ENCODE assay signal across 25 cellular contexts in the genomic region with DNA sequence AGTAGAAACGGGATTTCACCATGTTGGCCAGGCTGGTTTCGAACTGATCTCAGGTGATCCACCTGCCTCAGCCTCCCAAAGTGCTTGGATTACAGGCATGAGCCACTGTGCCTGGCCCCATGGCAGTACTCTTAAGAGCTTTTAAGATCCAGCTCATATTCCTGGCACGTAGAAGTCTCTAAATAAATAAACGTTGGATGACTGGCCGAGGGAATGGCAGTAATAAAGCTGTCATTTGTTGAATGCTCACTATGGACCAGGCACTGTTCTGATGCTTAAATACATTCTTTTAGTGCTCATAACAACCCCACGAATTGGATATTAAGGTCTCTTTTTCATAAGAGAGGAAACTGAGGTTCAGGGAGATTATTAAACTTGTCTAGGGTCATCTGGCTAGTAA.
"Had no signal": no experiment of that assay in that cellular context is flagged by ENCODE, and none has a peak within 500 bp of the region (broad histone marks: within the 10 kb centered on the region; RNA-seq: fewer than 3 reads in every experiment).

No MANE protein-coding gene starts in this region.

- H3K4me3 ChIP-seq: SK-N-MC had no signal

- H3K27me3 Mint-ChIP-seq: activated CD4-positive, alpha-beta T cell treated with anti-CD3 and anti-CD28 coated beads, Interleukin-2, amount 10 ng/mL, durations not matched to agents 7 days and 5 days; central memory CD8-positive, alpha-beta T cell; T-cell had no signal

- H3K9me3 Mint-ChIP-seq: activated CD4-positive, alpha-beta T cell treated with anti-CD3 and anti-CD28 coated beads, Interleukin-2, amount 10 ng/mL, durations not matched to agents 7 days and 5 days; activated naive CD4-positive, alpha-beta T cell treated with anti-CD3 and anti-CD28 coated beads, Interleukin-2, amount 50 U/mL, for 72 hours; brain; central memory CD8-positive, alpha-beta T cell; T-cell had no signal

- ATAC-seq: activated CD8-positive, alpha-beta T cell treated with anti-CD3 and anti-CD28 coated beads, Interleukin-2, amount 10 ng/mL, durations not matched to agents 7 days and 5 days; activated naive CD4-positive, alpha-beta T cell treated with anti-CD3 and anti-CD28 coated beads, Interleukin-2, amount 50 U/mL, for 72 hours; Panc1; Right ventricle myocardium inferior; T-cell had no signal

- DNase-seq: activated CD4-positive, alpha-beta T cell treated with anti-CD3 and anti-CD28 coated beads, Interleukin-2, amount 10 ng/mL, durations not matched to agents 7 days and 5 days; activated CD4-positive, CD25-positive, alpha-beta regulatory T cell; activated CD8-positive, alpha-beta memory T cell treated with anti-CD3 and anti-CD28 coated beads, Interleukin-2, amount 50 U/mL, for 48 hours; activated CD8-positive, alpha-beta T cell treated with anti-CD3 and anti-CD28 coated beads, Interleukin-2, amount 10 ng/mL, durations not matched to agents 7 days and 5 days; activated T-cell treated with anti-CD3 and anti-CD28 coated beads, Interleukin-2, amount 50 U/mL, for 1 hour; amygdala; MV-4-11; NCI-H1092 treated with DMSO at 0.1 percent for 48 hours; NCI-H1417 treated with DMSO at 0.1 percent for 48 hours; NCI-H1694; NCI-H2029; NCI-H2107; NCI-H2171 treated with DMSO at 0.1 percent for 48 hours; NCI-H345; NCI-H510A treated with DMSO at 0.1 percent for 48 hours; NK-92 treated with Interleukin-12 subunit alpha and Interleukin-12 subunit beta, amount 100 ng/mL, for 24 hours; OCI-M1; RPMI8226; T-cell had no signal

- H3K4me3 Mint-ChIP-seq: activated CD4-positive, alpha-beta T cell treated with anti-CD3 and anti-CD28 coated beads, Interleukin-2, amount 10 ng/mL, durations not matched to agents 7 days and 5 days; activated CD8-positive, alpha-beta T cell treated with anti-CD3 and anti-CD28 coated beads, Interleukin-2, amount 10 ng/mL, durations not matched to agents 7 days and 5 days; brain; central memory CD8-positive, alpha-beta T cell had no signal

- H3K27ac ChIP-seq: SK-N-MC had no signal
